In the genomic region with DNA sequence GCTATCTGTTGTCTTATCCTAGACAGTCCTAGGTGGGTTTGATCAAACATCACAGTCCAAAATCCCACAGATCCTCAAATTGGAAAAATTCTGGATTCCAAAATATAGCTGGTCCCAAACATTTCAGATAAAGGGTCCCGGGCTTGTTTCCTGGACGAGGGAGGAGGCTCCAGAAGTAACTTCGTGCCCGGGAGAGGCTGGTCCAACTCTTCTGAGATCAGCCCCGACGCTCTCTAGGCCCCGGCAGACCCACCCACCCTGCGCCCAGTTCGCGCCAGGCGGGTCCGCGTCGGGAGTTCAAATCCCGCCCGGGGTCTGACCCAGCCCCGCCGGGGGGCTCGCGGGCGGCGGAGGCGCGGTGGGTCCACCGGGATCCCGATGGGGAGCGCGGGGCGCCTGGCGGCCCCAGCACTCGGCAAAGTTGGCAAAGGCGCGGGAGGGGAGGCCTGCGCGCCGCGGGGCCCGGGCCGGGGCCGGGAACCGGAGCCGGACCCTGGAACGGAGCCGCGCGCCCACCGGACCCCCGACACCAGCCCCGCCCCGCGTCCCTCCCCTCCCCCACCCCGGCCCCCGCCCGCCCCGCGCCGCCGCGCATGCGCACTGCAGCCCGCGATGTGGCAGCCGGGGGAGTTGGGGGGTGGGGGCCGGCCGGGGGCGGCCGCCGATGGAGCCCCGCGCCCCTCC, we compare ENCODE assay signal across 7 cellular contexts. TPM values are rescaled to one million over a fixed set of nuclear protein-coding genes. Genes with fewer than 3 reads are reported as not detected.
DNase-seq lines count a peak whose midpoint lies in the region; TF ChIP-seq lines count a peak whose summit lies in the region.

No MANE protein-coding gene starts in this region.

- TF ChIP-seq CTCF in GM12865 (IDR thresholded peaks at IDR 0.05; ENCODE audit: insufficient read depth, low read depth, low read length, missing control alignments) (no peak), adrenal gland (IDR thresholded peaks at IDR 0.05) (no peak)

- 0 to 1% (median 0%) methylated on average over 1 to 70 of the region's 70 CpGs for WGBS in adrenal gland, 4 donors

- H3K36me3 ChIP-seq in HAP-1 (replicated peaks) (peaks cover 31% of the 10 kb centered on the region), adrenal gland (replicated peaks in 1 of 2) (no peaks in the 10 kb centered on the region), iPS-20b (ENCODE audit: insufficient read depth, low read depth, low read length) (peaks cover 22% of the 10 kb centered on the region)

- H3K27ac ChIP-seq in adrenal gland (peak overlapping the region in 3 of 5 donors; percentile 48 to 89 (median 59)), iPS-20b (ENCODE audit: low read length) (no peak overlapping the region)

- H3K27me3 ChIP-seq in HAP-1 (ENCODE audit: low read depth) = no peaks in the 10 kb centered on the region
- H3K27me3 ChIP-seq in adrenal gland = no peaks in the 10 kb centered on the region
- peaks cover 13% of the 10 kb centered on the region for H3K27me3 ChIP-seq in iPS-20b (ENCODE audit: insufficient read depth, low read length)

- DNase-seq in GM12865 (ENCODE audit: low read depth) (peak; percentile 29), HAP-1 (ENCODE audit: low spot score in 2 of 2) (peak; percentile 35 to 59), NCI-H774 (lab: John Stamatoyannopoulos, UW) (peak; percentile 46), adrenal gland (peak in 2 of 7 donors; percentile 10 to 27), G401 (ENCODE audit: low spot score) (no peak)
- peak; percentile 46 for DNase-seq in stimulated activated CD4-positive, alpha-beta T cell treated with anti-CD3 and anti-CD28 coated beads, Interleukin-12 subunit alpha, Interleukin-12 subunit beta, amount 100 ng/mL, for 4 hours

- H3K4me1 ChIP-seq in HAP-1 = peaks cover 13% of the 10 kb centered on the region
- peaks cover 14 to 28% of the 10 kb centered on the region in 2 donors for H3K4me1 ChIP-seq in adrenal gland (replicated peaks in 1 of 2)
- peaks cover 10% of the 10 kb centered on the region for H3K4me1 ChIP-seq in iPS-20b (ENCODE audit: insufficient read depth, low read length)

- peak overlapping the region; percentile 79 for H3K4me3 ChIP-seq in GM12865 (ENCODE audit: low read depth, low read length)
- H3K4me3 ChIP-seq in HAP-1 = peak overlapping the region; percentile 49
- peak overlapping the region in 3 of 4 donors; percentile 23 to 100 (median 67) for H3K4me3 ChIP-seq in adrenal gland
- H3K4me3 ChIP-seq in iPS-20b (ENCODE audit: low read length) = peak overlapping the region; percentile 83

- no peak for TF ChIP-seq POLR2A in adrenal gland (IDR thresholded peaks at IDR 0.05)

- intact Hi-C loops in adrenal gland (cut with DNase I) = loop anchor here in 1 of 2 donors (10.0 kb wide), 1 partner anchor 151 kb away; the partner anchor contains the start of gene MADCAM1

- H3K9me3 ChIP-seq in HAP-1 (peaks cover 11% of the 10 kb centered on the region), adrenal gland (replicated peaks in 1 of 3) (no peaks in the 10 kb centered on the region), iPS-20b (ENCODE audit: insufficient read depth, low read depth, low read length) (no peaks in the 10 kb centered on the region)

- in situ Hi-C loops in HAP-1 (cut with MboI; ENCODE audit: low sequenced_read_pairs) (no loop called here), G401 (cut with HindIII; ENCODE audit: low sequenced_read_pairs) (no loop called here)

- H3K9ac ChIP-seq in iPS-20b (ENCODE audit: low read depth, low read length) = peak overlapping the region; percentile 74; the same call in 1 of the 2 replicates

RNA-seq across cellular contexts. Expression of gene MIER2, which starts 0.5 kb away (rescaled TPM):
- 10 to 100 TPM; 10.8 to 24.2 (median 18.2) TPM for total RNA-seq in adrenal gland
- 10 to 100 TPM; 11.6 to 33.9 (median 29.5) TPM for polyA plus RNA-seq in adrenal gland
- 19.2 and 82.6 TPM in 2 replicates for total RNA-seq in G401 (2014; rRNA removed; shearing (Covaris generic))

RNA-seq across cellular contexts. Expression of gene PLPP2, which starts 52.9 kb away (rescaled TPM):
- total RNA-seq in adrenal gland = 100 to 1,000 TPM in 1 of 8 donors, 10 to 100 TPM in 2, 1 to 10 TPM in 5; 2.4 to 272 (median 7.8) TPM
- polyA plus RNA-seq in adrenal gland = 1 to 10 TPM in 1 of 3 donors, under 1 TPM in 2; 0.33 to 8.9 (median 0.88) TPM
- total RNA-seq in G401 (2014; rRNA removed; shearing (Covaris generic)) = not detected in 2 replicates
